22 cellular contexts compared by ENCODE assay signal in the genomic region with DNA sequence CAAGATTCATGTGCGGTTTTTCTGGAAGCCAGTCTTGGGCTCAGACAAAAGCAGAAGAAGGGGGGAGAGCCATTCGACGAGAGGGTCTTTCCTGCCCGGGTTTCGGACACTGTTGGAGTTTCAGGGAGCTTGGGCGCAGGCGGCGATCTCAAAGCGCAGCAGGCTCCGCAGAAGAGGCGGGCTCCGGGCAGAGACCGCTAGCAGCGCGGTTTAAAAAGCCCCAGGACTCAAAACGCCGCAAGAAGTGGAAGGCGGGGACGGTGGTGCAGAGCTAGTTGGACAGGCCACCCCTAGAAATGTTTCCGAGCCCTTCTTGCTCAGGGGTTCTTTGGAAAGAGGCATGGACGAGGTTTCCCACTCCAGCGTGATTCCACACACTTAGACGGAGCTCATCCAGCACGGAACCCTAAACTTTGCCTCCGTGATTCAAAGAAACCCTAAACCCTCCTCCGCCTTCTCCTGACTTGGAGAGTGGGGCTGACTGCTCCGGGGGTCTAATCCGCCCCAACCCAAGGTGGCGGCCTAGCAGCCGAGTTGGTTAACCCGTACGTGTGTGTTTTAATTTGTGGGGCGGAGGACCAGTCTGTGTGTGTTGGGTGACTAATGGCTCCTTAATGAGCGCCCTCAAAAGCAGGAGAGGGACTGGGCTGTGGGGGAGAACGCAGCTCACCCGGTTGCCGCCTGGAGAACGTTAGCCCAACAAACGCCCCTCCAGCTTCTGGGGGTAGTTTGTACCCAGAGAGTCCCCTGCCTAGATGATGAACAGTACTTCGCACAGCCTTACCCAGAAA. TPM values are rescaled to one million over a fixed set of nuclear protein-coding genes. Genes with fewer than 3 reads are reported as not detected.
"Had no signal": no experiment of that assay in that cellular context is flagged by ENCODE, and none has a peak within 500 bp of the region (broad histone marks: within the 10 kb centered on the region; RNA-seq: fewer than 3 reads in every experiment).

No MANE protein-coding gene starts in this region.

- H3K27ac ChIP-seq: esophagus muscularis mucosa, left ventricle myocardium inferior, pancreas, spleen, tibial nerve, vagina had no signal

- DNase-seq: activated CD4-positive, alpha-beta T cell treated with anti-CD3 and anti-CD28 coated beads, Interleukin-2, amount 50 U/mL, for 4 hours; activated CD4-positive, CD25-positive, alpha-beta regulatory T cell treated with anti-CD3 and anti-CD28 coated beads, Interleukin-2, amount 50 U/mL, for 72 hours; activated effector memory CD4-positive, alpha-beta T cell treated with anti-CD3 and anti-CD28 coated beads, Interleukin-2, amount 50 U/mL, for 16 hours; activated T-cell treated with anti-CD3 and anti-CD28 coated beads, Interleukin-2, amount 50 U/mL, for 24 hours; dermis blood vessel endothelial cell; kidney; left ventricle myocardium inferior; right cardiac atrium; spleen; stimulated activated CD4-positive, alpha-beta T cell treated with anti-CD3 and anti-CD28 coated beads, Interleukin-1b, Interleukin-23, amount 100 ng/mL, for 48 hours; stimulated activated naive B cell treated with anti-CD40 and anti-IgM and Interleukin-4, amounts not matched to agents 10 μg/mL and 1 μg/mL and 100 μg/mL, for 72 hours had no signal

- FAIRE-seq: kidney, pancreas had no signal

- H3K4me1 ChIP-seq: pancreas had no signal

- H3K36me3 Mint-ChIP-seq: activated naive CD8-positive, alpha-beta T cell; memory B cell; natural killer cell treated with Interleukin-12 subunit alpha and Interleukin-12 subunit beta and Interleukin-15 and Interleukin-18, amount 100 ng/mL, for 72 hours had no signal

- ATAC-seq: natural killer cell treated with Interleukin-12 subunit alpha and Interleukin-12 subunit beta and Interleukin-15 and Interleukin-18, amount 100 ng/mL, for 72 hours; right cardiac atrium; stimulated activated naive B cell treated with anti-CD40 and anti-IgM and Interleukin-4, amounts not matched to agents 10 μg/mL and 1 μg/mL and 100 μg/mL, for 72 hours had no signal

- H3K4me3 Mint-ChIP-seq: activated naive CD8-positive, alpha-beta T cell; activated T-cell treated with anti-CD3 and anti-CD28 coated beads, Interleukin-2, amount 50 U/mL, for 24 hours; memory B cell; natural killer cell treated with Interleukin-12 subunit alpha and Interleukin-12 subunit beta and Interleukin-15 and Interleukin-18, amount 100 ng/mL, for 72 hours; stimulated activated naive B cell treated with anti-CD40 and anti-IgM and Interleukin-4, amounts not matched to agents 10 μg/mL and 1 μg/mL and 100 μg/mL, for 72 hours had no signal

- H3K9me3 Mint-ChIP-seq: activated T-cell treated with anti-CD3 and anti-CD28 coated beads, Interleukin-2, amount 50 U/mL, for 24 hours; memory B cell; natural killer cell treated with Interleukin-12 subunit alpha and Interleukin-12 subunit beta and Interleukin-15 and Interleukin-18, amount 100 ng/mL, for 72 hours; stimulated activated naive B cell treated with anti-CD40 and anti-IgM and Interleukin-4, amounts not matched to agents 10 μg/mL and 1 μg/mL and 100 μg/mL, for 72 hours had no signal

- H3K36me3 ChIP-seq: esophagus muscularis mucosa, left ventricle myocardium inferior, pancreas, spleen, tibial nerve, vagina had no signal

- H3K9me3 ChIP-seq: esophagus muscularis mucosa, left ventricle myocardium inferior, pancreas, spleen, tibial nerve, vagina had no signal

- H3K27ac Mint-ChIP-seq: activated naive CD8-positive, alpha-beta T cell; activated T-cell treated with anti-CD3 and anti-CD28 coated beads, Interleukin-2, amount 50 U/mL, for 24 hours; memory B cell; natural killer cell treated with Interleukin-12 subunit alpha and Interleukin-12 subunit beta and Interleukin-15 and Interleukin-18, amount 100 ng/mL, for 72 hours had no signal

- H3K4me3 ChIP-seq: esophagus muscularis mucosa, left ventricle myocardium inferior, pancreas, spleen, tibial nerve, vagina had no signal

RNA-seq across cellular contexts. Expression of gene NEUROG3, which starts 3.9 kb away (rescaled TPM):
- total RNA-seq: cerebellum; dermis blood vessel endothelial cell; fibroblast of villous mesenchyme; kidney; left ventricle myocardium inferior; natural killer cell treated with Interleukin-12 subunit alpha and Interleukin-12 subunit beta and Interleukin-15 and Interleukin-18, amount 100 ng/mL, for 72 hours; right cardiac atrium; spleen; subcutaneous adipose tissue; T-helper 2 cell treated with Interferon-gamma antibody and Interleukin-4, amounts not matched to agents 100 ng/mL and 5 ng/mL, for 36 hours; tibial nerve; vagina had no signal
- polyA plus RNA-seq: pancreas, right cardiac atrium had no signal
